In the genomic region with DNA sequence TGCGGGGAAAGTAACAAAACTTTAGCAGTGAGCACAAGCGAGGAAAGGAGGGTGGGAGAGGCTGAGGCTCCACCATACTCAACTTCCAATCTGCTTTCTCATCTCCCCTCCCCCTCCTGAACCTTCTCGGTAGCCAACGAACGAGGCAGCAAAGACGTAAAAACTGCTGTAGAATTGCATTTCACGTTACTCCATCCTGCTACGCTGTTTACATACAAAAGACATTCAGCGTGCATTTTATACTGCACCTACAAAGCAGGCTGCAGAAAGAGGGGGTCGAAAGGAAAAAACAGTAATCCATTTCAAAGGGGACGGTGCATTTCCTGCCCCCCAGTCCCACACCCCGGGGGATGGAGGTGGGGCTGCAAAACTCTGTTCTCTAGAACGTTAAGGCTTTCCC, we compare ENCODE assay signal across 9 cellular contexts. TPM values are rescaled to one million over a fixed set of nuclear protein-coding genes. Genes with fewer than 3 reads are reported as not detected.
DNase-seq lines count a peak whose midpoint lies in the region; ATAC-seq, FAIRE-seq and TF ChIP-seq lines count a peak whose summit lies in the region.
"Had no signal": no experiment of that assay in that cellular context is flagged by ENCODE, and none has a peak within 500 bp of the region (broad histone marks: within the 10 kb centered on the region; RNA-seq: fewer than 3 reads in every experiment).

No MANE protein-coding gene starts in this region.

- no peak for FAIRE-seq in K562 (lab: Jason Lieb, UNC)

- no peak overlapping the region for H3K4me3 ChIP-seq in K562
- peak overlapping the region; percentile 59 for H3K4me3 ChIP-seq in iPS-11a (ENCODE audit: low read depth, low read length)

- no peaks in the 10 kb centered on the region for H4K20me1 ChIP-seq in K562 (replicated peaks; ENCODE audit: control insufficient read depth, insufficient read depth, low read length)

- H3K9me3 ChIP-seq in K562 (replicated peaks; ENCODE audit: control insufficient read depth, insufficient read depth, low read depth, low read length), result no peaks in the 10 kb centered on the region

- no TSS peak for BruUV-seq in K562 (replicated peaks; lab: Mats Ljungman, UMichigan)

- peak; percentile 10 for ATAC-seq in GM18909 (IDR thresholded peaks at IDR 0.05; ENCODE audit: poor library complexity, unreplicated experiment)
- peak; percentile 60 for ATAC-seq in K562
- ATAC-seq in sciatic nerve, result peak; percentile 25
- no peak for ATAC-seq in HG03095 (IDR thresholded peaks at IDR 0.05; ENCODE audit: unreplicated experiment)

- no peaks in the 10 kb centered on the region for H3K79me2 ChIP-seq in K562 (ENCODE audit: control insufficient read depth, insufficient read depth, low read length)

- H3K9ac ChIP-seq in K562 (ENCODE audit: insufficient read depth in 1 of 2, low read depth in 2 of 2, low read length in 2 of 2), result no peak overlapping the region

- CTCF ChIA-PET in K562 (lab: Yijun Ruan, JAX; ENCODE audit: low intra/inter-chr PET ratio), result no interaction called here

- in situ Hi-C loops in K562 (cut with MboI), result no loop called here

- intact Hi-C loops in K562 (cut with micrococcal nuclease) (no loop called here), sciatic nerve (cut with DNase I) (no loop called here)

- H3K27ac ChIP-seq in K562 (ENCODE audit: extremely low read depth, low read depth, low read length), result no peak overlapping the region

- TF ChIP-seq POLR2A in K562 (conservative IDR thresholded peaks at IDR 0.05), result no peak

- no peaks in the 10 kb centered on the region for H3K36me3 ChIP-seq in K562 (ENCODE audit: control insufficient read depth, insufficient read depth, low read length)

- H3K9me1 ChIP-seq in K562 (ENCODE audit: control insufficient read depth, insufficient read depth, low read length), result no peaks in the 10 kb centered on the region

- peaks cover 10 to 20% of the 10 kb centered on the region in 2 experiments; a peak in 4 of 5 replicates for H3K27me3 ChIP-seq in K562 (ENCODE audit: control insufficient read depth in 2 of 2, insufficient read depth in 2 of 2, low read length in 2 of 2)

- POLR2A ChIA-PET in K562 (lab: Yijun Ruan, JAX), result no interaction called here

- no peak for DNase-seq in K562 (ENCODE audit: extremely low read depth in 1 of 4, low spot score in 3 of 4)
- no peak for DNase-seq in sciatic nerve (ENCODE audit: low spot score)
- DNase-seq in activated gamma-delta T cell treated with Interleukin-2 at 50 U/mL for 16 hours, result no peak
- no peak for DNase-seq in NK-92 treated with Interleukin-12 subunit alpha and Interleukin-12 subunit beta, amount 100 ng/mL, for 24 hours (lab: John Stamatoyannopoulos, UW)
- DNase-seq in activated T-cell treated with anti-CD3 and anti-CD28 coated beads for 4 hours, result no peak
- DNase-seq: SHP77 treated with DMSO at 0.1 percent for 48 hours had no signal

- TF ChIP-seq RAD21 in K562 (CRISPR knock-in tag; conservative IDR thresholded peaks at IDR 0.05 in 1 of 2, IDR thresholded peaks at IDR 0.05 in 1 of 2), result no peak

- TF ChIP-seq CTCF in K562 (IDR thresholded peaks at IDR 0.05 in 2 of 3, conservative IDR thresholded peaks at IDR 0.05 in 1 of 3; ENCODE audit: insufficient read depth in 2 of 3, low read depth in 1 of 3, low read length in 3 of 3), result no peak

- WGBS in K562 (ENCODE audit: insufficient coverage, low coverage, missing lambda C conversion rate), result under 1% methylated on average over 13 of the region's 13 CpGs

- peak overlapping the region; percentile 44; the same call in 1 of the 2 replicates for H2AFZ ChIP-seq in K562 (ENCODE audit: low read depth, low read length)

- peaks cover 3 to 10% of the 10 kb centered on the region in 2 experiments; a peak in 3 of 5 replicates for H3K4me1 ChIP-seq in K562 (replicated peaks in 1 of 2; ENCODE audit: control insufficient read depth in 2 of 2, insufficient read depth in 2 of 2, low read length in 2 of 2)

- TF ChIP-seq EP300 in K562 (IDR thresholded peaks at IDR 0.05; ENCODE audit: low read length), result no peak

- H3K4me2 ChIP-seq in K562 (ENCODE audit: insufficient read depth, low read length), result peak overlapping the region; percentile 43

TF ChIP-seq in K562, 482 proteins besides CTCF, POLR2A, EP300 and RAD21:
- TF ChIP-seq STAT5A (IDR thresholded peaks at IDR 0.05; ENCODE audit: borderline replicate concordance, low read length), result no peak
- TF ChIP-seq BRF1 (IDR thresholded peaks at IDR 0.05; ENCODE audit: borderline replicate concordance, extremely low read depth, insufficient read length), result no peak
- no peak for TF ChIP-seq SMARCA5 (IDR thresholded peaks at IDR 0.05)
- no peak for TF ChIP-seq CBFA2T2 (conservative IDR thresholded peaks at IDR 0.05)
- no peak for TF ChIP-seq NFRKB (IDR thresholded peaks at IDR 0.05; ENCODE audit: low read depth)
- no peak for TF ChIP-seq TEAD1 (CRISPR knock-in tag; IDR thresholded peaks at IDR 0.05)

RNA-seq across cellular contexts. Expression of a gene that starts 1.1 kb away (rescaled TPM):
- 3.1 and 4.1 TPM in 2 replicates for total RNA-seq in K562 (2011; cell fraction: chromatin; rRNA removed; ENCODE audit: low replicate concordance)
- total RNA-seq in K562 (2011; cell fraction: nucleolus; rRNA removed), result 3.0 and 5.8 TPM in 2 replicates
- total RNA-seq in K562 (2011; cell fraction: nucleoplasm; rRNA removed), result 2.4 and 3.3 TPM in 2 replicates
- total RNA-seq in K562 (2014; rRNA removed) (0.16 and 0.32 TPM in 2 replicates), K562 (2014; rRNA removed; fragmentation: Illumina TruSeq; extraction: Trizol) (0.19 and 0.22 TPM in 2 replicates), K562 (2015; rRNA removed; fragmentation: Illumina TruSeq; extraction: Trizol) (0.07 and 0.53 TPM in 2 replicates), K562 (2021) (0.82 and 0.83 TPM in 2 replicates), sciatic nerve (139 TPM)
- polyA plus RNA-seq in K562 (2011; rRNA removed) (0.70 and 6.2 TPM in 2 replicates), K562 (2014; fragmentation: Illumina TruSeq; extraction: Trizol) (0.22 and 0.79 TPM in 2 replicates), K562 (2014; fragmentation: Nextera tagmentation; extraction: Ambion mirVana) (under 1 TPM; 0.15 to 0.22 TPM), K562 (2014; rRNA removed) (0.05 and 0.07 TPM in 2 replicates)
- polyA plus RNA-seq in K562 (2011; cell fraction: cytosol; rRNA removed), result 1.3 and 4.9 TPM in 2 replicates
- 0.53 and 4.8 TPM in 2 replicates for polyA plus RNA-seq in K562 (2011; cell fraction: nucleus; rRNA removed)
- 0.35 and 0.42 TPM in 2 replicates for polyA plus RNA-seq in K562 (2012)
- polyA minus RNA-seq in K562 (2011; rRNA and poly(A)+ RNA removed), result 2.1 and 10.4 TPM in 2 replicates
- 4.9 TPM in 1 of 2 replicates, not detected in the other for polyA minus RNA-seq in K562 (2011; cell fraction: cytosol; rRNA and poly(A)+ RNA removed)
- 1.4 and 3.9 TPM in 2 replicates for polyA minus RNA-seq in K562 (2011; cell fraction: nucleus; rRNA and poly(A)+ RNA removed)

Comparison
In these comparisons a context has a peak if more than half of its experiments do, and no peak if none do; other contexts are left out.
1. RNA of a gene that starts 1.1 kb away (total RNA-seq): 139 TPM in sciatic nerve (single experiment); 0.07 to 5.8 TPM in K562; every median in the first group is over 10 times any median in the second.